In the genomic region with DNA sequence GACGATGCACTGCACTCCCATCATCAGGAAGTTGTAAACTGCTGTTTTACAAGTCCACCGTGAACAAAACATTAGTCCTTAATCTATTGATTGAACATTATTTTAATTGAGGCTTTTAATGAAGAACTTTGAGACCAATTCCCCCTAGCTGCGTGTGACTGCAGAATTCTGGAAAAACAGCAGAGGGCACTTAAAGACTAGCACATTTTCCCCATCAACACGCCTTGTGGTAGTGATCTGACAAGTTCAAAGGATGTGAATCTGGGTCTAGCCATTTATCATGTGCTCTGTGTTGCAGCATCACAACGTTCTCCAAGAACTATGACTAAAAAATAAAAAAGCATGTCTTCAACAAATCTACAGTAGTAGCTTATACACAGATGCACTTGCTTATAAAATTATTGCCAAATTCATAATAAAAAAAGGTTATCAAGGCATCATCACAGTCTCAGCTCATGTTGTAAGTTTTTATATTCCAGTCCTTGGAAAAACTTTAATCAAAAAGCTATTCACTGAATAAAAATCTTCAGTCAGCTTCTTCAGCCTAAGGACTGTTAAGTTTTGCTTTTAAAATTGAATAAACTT, we compare ENCODE assay signal across 2 cellular contexts.
TF ChIP-seq lines count a peak whose summit lies in the region.

No MANE protein-coding gene starts in this region.

TF ChIP-seq in GM23338, 12 proteins besides CTCF, POLR2A, EP300 and RAD21 (continues in another document):
- TF ChIP-seq JUNB (IDR thresholded peaks at IDR 0.05; ENCODE audit: unreplicated experiment) (no peak), ZNF114 (CRISPR knock-in tag; IDR thresholded peaks at IDR 0.05) (no peak), REST (IDR thresholded peaks at IDR 0.05; ENCODE audit: unreplicated experiment) (no peak), NANOG (IDR thresholded peaks at IDR 0.05; ENCODE audit: borderline replicate concordance) (no peak), STAT1 (IDR thresholded peaks at IDR 0.05; ENCODE audit: unreplicated experiment) (no peak), ETS1 (IDR thresholded peaks at IDR 0.05) (no peak), EZH2phosphoT487 (IDR thresholded peaks at IDR 0.05; ENCODE audit: unreplicated experiment) (no peak), ZNF331 (CRISPR knock-in tag; IDR thresholded peaks at IDR 0.05; ENCODE audit: low read depth) (no peak)
- TF ChIP-seq, protein P1, sequence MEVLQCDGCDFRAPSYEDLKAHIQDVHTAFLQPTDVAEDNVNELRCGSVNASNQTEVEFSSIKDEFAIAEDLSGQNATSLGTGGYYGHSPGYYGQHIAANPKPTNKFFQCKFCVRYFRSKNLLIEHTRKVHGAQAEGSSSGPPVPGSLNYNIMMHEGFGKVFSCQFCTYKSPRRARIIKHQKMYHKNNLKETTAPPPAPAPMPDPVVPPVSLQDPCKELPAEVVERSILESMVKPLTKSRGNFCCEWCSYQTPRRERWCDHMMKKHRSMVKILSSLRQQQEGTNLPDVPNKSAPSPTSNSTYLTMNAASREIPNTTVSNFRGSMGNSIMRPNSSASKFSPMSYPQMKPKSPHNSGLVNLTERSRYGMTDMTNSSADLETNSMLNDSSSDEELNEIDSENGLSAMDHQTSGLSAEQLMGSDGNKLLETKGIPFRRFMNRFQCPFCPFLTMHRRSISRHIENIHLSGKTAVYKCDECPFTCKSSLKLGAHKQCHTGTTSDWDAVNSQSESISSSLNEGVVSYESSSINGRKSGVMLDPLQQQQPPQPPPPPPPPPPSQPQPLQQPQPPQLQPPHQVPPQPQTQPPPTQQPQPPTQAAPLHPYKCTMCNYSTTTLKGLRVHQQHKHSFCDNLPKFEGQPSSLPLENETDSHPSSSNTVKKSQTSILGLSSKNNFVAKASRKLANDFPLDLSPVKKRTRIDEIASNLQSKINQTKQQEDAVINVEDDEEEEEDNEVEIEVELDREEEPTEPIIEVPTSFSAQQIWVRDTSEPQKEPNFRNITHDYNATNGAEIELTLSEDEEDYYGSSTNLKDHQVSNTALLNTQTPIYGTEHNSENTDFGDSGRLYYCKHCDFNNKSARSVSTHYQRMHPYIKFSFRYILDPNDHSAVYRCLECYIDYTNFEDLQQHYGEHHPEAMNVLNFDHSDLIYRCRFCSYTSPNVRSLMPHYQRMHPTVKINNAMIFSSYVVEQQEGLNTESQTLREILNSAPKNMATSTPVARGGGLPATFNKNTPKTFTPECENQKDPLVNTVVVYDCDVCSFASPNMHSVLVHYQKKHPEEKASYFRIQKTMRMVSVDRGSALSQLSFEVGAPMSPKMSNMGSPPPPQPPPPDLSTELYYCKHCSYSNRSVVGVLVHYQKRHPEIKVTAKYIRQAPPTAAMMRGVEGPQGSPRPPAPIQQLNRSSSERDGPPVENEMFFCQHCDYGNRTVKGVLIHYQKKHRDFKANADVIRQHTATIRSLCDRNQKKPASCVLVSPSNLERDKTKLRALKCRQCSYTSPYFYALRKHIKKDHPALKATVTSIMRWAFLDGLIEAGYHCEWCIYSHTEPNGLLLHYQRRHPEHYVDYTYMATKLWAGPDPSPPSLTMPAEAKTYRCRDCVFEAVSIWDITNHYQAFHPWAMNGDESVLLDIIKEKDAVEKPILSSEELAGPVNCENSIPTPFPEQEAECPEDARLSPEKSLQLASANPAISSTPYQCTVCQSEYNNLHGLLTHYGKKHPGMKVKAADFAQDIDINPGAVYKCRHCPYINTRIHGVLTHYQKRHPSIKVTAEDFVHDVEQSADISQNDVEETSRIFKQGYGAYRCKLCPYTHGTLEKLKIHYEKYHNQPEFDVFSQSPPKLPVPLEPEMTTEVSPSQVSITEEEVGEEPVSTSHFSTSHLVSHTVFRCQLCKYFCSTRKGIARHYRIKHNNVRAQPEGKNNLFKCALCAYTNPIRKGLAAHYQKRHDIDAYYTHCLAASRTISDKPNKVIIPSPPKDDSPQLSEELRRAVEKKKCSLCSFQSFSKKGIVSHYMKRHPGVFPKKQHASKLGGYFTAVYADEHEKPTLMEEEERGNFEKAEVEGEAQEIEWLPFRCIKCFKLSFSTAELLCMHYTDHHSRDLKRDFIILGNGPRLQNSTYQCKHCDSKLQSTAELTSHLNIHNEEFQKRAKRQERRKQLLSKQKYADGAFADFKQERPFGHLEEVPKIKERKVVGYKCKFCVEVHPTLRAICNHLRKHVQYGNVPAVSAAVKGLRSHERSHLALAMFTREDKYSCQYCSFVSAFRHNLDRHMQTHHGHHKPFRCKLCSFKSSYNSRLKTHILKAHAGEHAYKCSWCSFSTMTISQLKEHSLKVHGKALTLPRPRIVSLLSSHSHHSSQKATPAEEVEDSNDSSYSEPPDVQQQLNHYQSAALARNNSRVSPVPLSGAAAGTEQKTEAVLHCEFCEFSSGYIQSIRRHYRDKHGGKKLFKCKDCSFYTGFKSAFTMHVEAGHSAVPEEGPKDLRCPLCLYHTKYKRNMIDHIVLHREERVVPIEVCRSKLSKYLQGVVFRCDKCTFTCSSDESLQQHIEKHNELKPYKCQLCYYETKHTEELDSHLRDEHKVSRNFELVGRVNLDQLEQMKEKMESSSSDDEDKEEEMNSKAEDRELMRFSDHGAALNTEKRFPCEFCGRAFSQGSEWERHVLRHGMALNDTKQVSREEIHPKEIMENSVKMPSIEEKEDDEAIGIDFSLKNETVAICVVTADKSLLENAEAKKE (CRISPR knock-in tag; IDR thresholded peaks at IDR 0.05) = no peak

TF ChIP-seq in K562, 482 proteins besides CTCF, POLR2A, EP300 and RAD21 (continued from another document):
- TF ChIP-seq SMC3 (conservative IDR thresholded peaks at IDR 0.05; ENCODE audit: insufficient read depth, low read depth, low read length) (0 out of 2 replicates have a peak, but pooled peaks have one; percentile 28), DEAF1 (CRISPR knock-in tag; IDR thresholded peaks at IDR 0.05) (peak; percentile 51; the same call in 1 of the 2 replicates)
